ENCODE assay signal across 9 cellular contexts in the genomic region with DNA sequence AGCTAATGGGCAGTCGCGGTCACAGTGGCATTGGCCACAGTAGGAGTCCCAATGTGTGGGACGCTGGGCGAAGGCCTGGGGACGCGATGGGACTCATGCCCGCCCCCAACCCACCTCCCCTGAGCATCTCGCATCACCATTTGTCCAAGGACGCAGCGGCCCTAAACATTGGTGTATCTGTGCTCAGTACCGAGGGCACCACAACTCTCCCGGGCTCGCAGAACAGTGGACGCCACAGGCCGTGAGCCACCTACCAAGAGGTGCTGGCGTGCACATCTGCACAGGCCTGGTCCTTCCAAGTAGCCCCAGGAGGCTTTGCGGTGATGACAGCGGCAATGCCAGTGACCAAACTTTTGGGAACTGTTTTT.
"Had no signal": no experiment of that assay in that cellular context is flagged by ENCODE, and none has a peak within 500 bp of the region (broad histone marks: within the 10 kb centered on the region; RNA-seq: fewer than 3 reads in every experiment).

No MANE protein-coding gene starts in this region.

- H3K9ac ChIP-seq: GM23248, KMS-11 had no signal

- H3K4me3 Mint-ChIP-seq: HFFc6, IgD-negative memory B cell had no signal

- H3K4me1 ChIP-seq: HAP-1 had no signal

- H3K9me3 Mint-ChIP-seq: HFFc6, IgD-negative memory B cell had no signal

- H3K9me3 ChIP-seq: HAP-1 had no signal

- H3K4me3 ChIP-seq: GM23248, HAP-1 had no signal

- H3K36me3 ChIP-seq: HAP-1 had no signal

- DNase-seq: GM23248, HFFc6, KBM-7 had no signal

- H3K27ac ChIP-seq: GM23248, HL-60, KMS-11 had no signal

- ATAC-seq: HCT116, HepG2 had no signal

- FAIRE-seq: HepG2 had no signal

- H3K36me3 Mint-ChIP-seq: IgD-negative memory B cell had no signal

- H2AFZ ChIP-seq: GM23248 had no signal

- H3K4me2 ChIP-seq: KMS-11 had no signal

- H3K27ac Mint-ChIP-seq: HFFc6, IgD-negative memory B cell had no signal
